Comparison of ENCODE assay signal across 12 cellular contexts in the genomic region with DNA sequence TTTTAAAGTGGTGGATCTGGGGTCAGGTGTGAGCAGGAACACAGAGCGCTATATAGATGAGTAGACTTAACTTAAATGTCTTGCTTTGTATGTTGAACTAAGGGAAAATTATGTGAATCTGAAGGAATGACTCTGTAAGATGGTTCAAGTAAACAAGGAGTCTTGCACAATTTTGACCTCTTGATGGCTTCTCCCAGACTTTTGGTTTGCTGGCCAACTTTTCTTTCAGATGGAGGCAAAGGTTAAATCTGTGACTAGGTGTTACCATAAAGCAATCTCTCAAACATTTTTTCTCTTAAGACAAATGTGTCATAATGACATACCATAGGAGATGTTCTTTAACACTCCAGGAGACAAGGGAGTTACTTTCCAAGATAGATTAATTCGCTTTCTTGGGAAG.
DNase-seq lines count a peak whose midpoint lies in the region; ATAC-seq and TF ChIP-seq lines count a peak whose summit lies in the region.
"Had no signal": no experiment of that assay in that cellular context is flagged by ENCODE, and none has a peak within 500 bp of the region (broad histone marks: within the 10 kb centered on the region; RNA-seq: fewer than 3 reads in every experiment).

No MANE protein-coding gene starts in this region.

- in situ Hi-C loops in mammary epithelial cell (cut with MboI; ENCODE audit: low sequenced_read_pairs in 2 of 2), result loop anchor here (25.0 kb wide), 2 partner anchors 207 to 857 kb away; no protein-coding TSS in a partner anchor

- no peak overlapping the region for H2AFZ ChIP-seq in mammary epithelial cell (ENCODE audit: low read depth, low read length)
- H2AFZ ChIP-seq: GM23338 had no signal

- H3K9ac ChIP-seq in mammary epithelial cell (ENCODE audit: insufficient read depth, low read length), result no peak overlapping the region

- no peaks in the 10 kb centered on the region for H4K20me1 ChIP-seq in mammary epithelial cell (ENCODE audit: insufficient read depth, low read length)

- H3K27ac ChIP-seq in mammary epithelial cell (ENCODE audit: insufficient read depth, low read depth, low read length), result no peak overlapping the region
- H3K27ac ChIP-seq in CD4-positive, alpha-beta T cell (ENCODE audit: low read depth, low read length), result no peak overlapping the region
- H3K27ac ChIP-seq in CD4-positive, alpha-beta memory T cell (ENCODE audit: low read depth, low read length), result no peak overlapping the region
- H3K27ac ChIP-seq: 22Rv1 had no signal

- H3K4me1 Mint-ChIP-seq in MCF 10A (ENCODE audit: insufficient read depth, unreplicated experiment), result no peaks in the 10 kb centered on the region
- no peaks in the 10 kb centered on the region for H3K4me1 Mint-ChIP-seq in CD4-positive, alpha-beta T cell (ENCODE audit: low read depth)
- H3K4me1 Mint-ChIP-seq in CD4-positive, alpha-beta memory T cell, result no peaks in the 10 kb centered on the region
- H3K4me1 Mint-ChIP-seq: CD14-positive monocyte, GM23338 had no signal

- POLR2A ChIA-PET in MCF 10A (lab: Yijun Ruan, JAX), result interaction anchor here (0.6 to 1.5 kb wide), 3 partner anchors 173 to 233 kb away, joined by 3 to 4 read pairs (median 4); partner anchors contain the start of gene ISOC1
- POLR2A ChIA-PET in CD4-positive, alpha-beta T cell (lab: Charles Lee), result no interaction called here
- POLR2A ChIA-PET in CD4-positive, alpha-beta memory T cell (lab: Charles Lee; ENCODE audit: partially characterized antibody), result no interaction called here

- no peaks in the 10 kb centered on the region for H3K9me3 Mint-ChIP-seq in MCF 10A (ENCODE audit: unreplicated experiment)
- no peaks in the 10 kb centered on the region for H3K9me3 Mint-ChIP-seq in CD4-positive, alpha-beta T cell
- H3K9me3 Mint-ChIP-seq in CD4-positive, alpha-beta memory T cell, result no peaks in the 10 kb centered on the region
- H3K9me3 Mint-ChIP-seq: CD14-positive monocyte, GM23338 had no signal

- CTCF ChIA-PET in MCF 10A (lab: Yijun Ruan, JAX), result interaction anchor here (0.6 to 3.5 kb wide), 22 partner anchors 8 to 902 kb away, joined by 3 to 41 read pairs (median 4); partner anchors contain the start of gene ISOC1
- CTCF ChIA-PET in mammary epithelial cell (lab: Charles Lee; ENCODE audit: low non-redundant PET), result no interaction called here
- CTCF ChIA-PET in CD4-positive, alpha-beta T cell (lab: Charles Lee), result no interaction called here
- CTCF ChIA-PET in CD4-positive, alpha-beta memory T cell (lab: Charles Lee; ENCODE audit: partially characterized antibody), result interaction anchor here (1.1 to 3.4 kb wide), 8 partner anchors 9 to 867 kb away, joined by 3 to 28 read pairs (median 8); partner anchors contain the start of gene ISOC1

- DNase-seq in MCF 10A (ENCODE audit: unreplicated experiment) (peak; percentile 11), mammary epithelial cell (no peak), choroid plexus epithelial cell (ENCODE audit: low read depth) (peak; percentile 48), foreskin fibroblast (peak; percentile 12 to 54), skeletal muscle cell (ENCODE audit: low read depth) (peak; percentile 27), NCI-H2107 treated with DMSO at 0.1 percent for 48 hours (lab: John Stamatoyannopoulos, UW; ENCODE audit: unreplicated experiment) (no peak)
- DNase-seq in CD4-positive, alpha-beta T cell, result no peak
- no peak for DNase-seq in CD4-positive, alpha-beta memory T cell
- DNase-seq: DMS79 had no signal

- H3K4me3 ChIP-seq in mammary epithelial cell (replicated peaks in 1 of 3; ENCODE audit: insufficient read depth in 1 of 3, low read depth in 2 of 3, low read length in 3 of 3) (no peak overlapping the region), choroid plexus epithelial cell (ENCODE audit: low read depth, low read length) (no peak overlapping the region), foreskin fibroblast (ENCODE audit: low read depth in 1 of 2, low read length in 2 of 2) (no peak overlapping the region), skeletal muscle cell (ENCODE audit: low read depth, low read length) (no peak overlapping the region)
- H3K4me3 ChIP-seq in CD4-positive, alpha-beta memory T cell (ENCODE audit: low read length in 2 of 2), result no peak overlapping the region
- H3K4me3 ChIP-seq: GM23338 had no signal

- ATAC-seq in CD4-positive, alpha-beta T cell (ENCODE audit: poor library complexity), result no peak

- H3K4me2 ChIP-seq in mammary epithelial cell (ENCODE audit: insufficient read depth, low read depth, low read length), result no peak overlapping the region
- H3K4me2 ChIP-seq: GM23338 had no signal

- H3K9me3 ChIP-seq in mammary epithelial cell (replicated peaks; ENCODE audit: insufficient read depth, low read length), result no peaks in the 10 kb centered on the region
- H3K9me3 ChIP-seq in CD4-positive, alpha-beta T cell (ENCODE audit: control insufficient read depth, low read length), result no peaks in the 10 kb centered on the region
- H3K9me3 ChIP-seq in CD4-positive, alpha-beta memory T cell (ENCODE audit: control insufficient read depth in 1 of 2, low read length in 2 of 2), result no peaks in the 10 kb centered on the region

- 55% methylated on average over 2 of the region's 2 CpGs for WGBS in mammary epithelial cell (ENCODE audit: low coverage, missing lambda C conversion rate)

- H3K36me3 Mint-ChIP-seq in MCF 10A (ENCODE audit: insufficient read depth, unreplicated experiment), result no peaks in the 10 kb centered on the region
- H3K36me3 Mint-ChIP-seq in CD4-positive, alpha-beta T cell (ENCODE audit: low read depth), result no peaks in the 10 kb centered on the region
- H3K36me3 Mint-ChIP-seq in CD4-positive, alpha-beta memory T cell, result no peaks in the 10 kb centered on the region
- H3K36me3 Mint-ChIP-seq: CD14-positive monocyte had no signal

- no peaks in the 10 kb centered on the region for H3K27me3 Mint-ChIP-seq in MCF 10A (ENCODE audit: insufficient read depth, unreplicated experiment)
- H3K27me3 Mint-ChIP-seq in CD4-positive, alpha-beta T cell, result peaks cover 3% of the 10 kb centered on the region
- peaks cover 0 to 2% of the 10 kb centered on the region in 2 donors for H3K27me3 Mint-ChIP-seq in CD4-positive, alpha-beta memory T cell

- H3K79me2 ChIP-seq in mammary epithelial cell (ENCODE audit: insufficient read depth, low read length), result no peaks in the 10 kb centered on the region

- intact Hi-C loops in MCF 10A (cut with micrococcal nuclease), result loop anchor here (1.0 to 10.0 kb wide), 7 partner anchors 148 to 950 kb away; partner anchors contain the start of gene ISOC1
- intact Hi-C loops in mammary epithelial cell (cut with micrococcal nuclease), result loop anchor here (1.0 to 5.0 kb wide), 5 partner anchors 148 to 863 kb away; partner anchors contain the start of gene ISOC1
- intact Hi-C loops in CD4-positive, alpha-beta T cell (cut with DNase I, micrococcal nuclease), result loop anchor here (2.0 kb wide), 3 partner anchors 228 to 948 kb away; no protein-coding TSS in a partner anchor
- intact Hi-C loops in CD4-positive, alpha-beta memory T cell (cut with micrococcal nuclease), result loop anchor here (1.0 to 2.0 kb wide), 5 partner anchors 189 to 947 kb away; partner anchors contain the start of gene ISOC1

- no peak overlapping the region for H3K27ac Mint-ChIP-seq in MCF 10A (ENCODE audit: low read depth, unreplicated experiment)
- H3K27ac Mint-ChIP-seq in CD4-positive, alpha-beta T cell, result no peak overlapping the region
- H3K27ac Mint-ChIP-seq in CD4-positive, alpha-beta memory T cell, result no peak overlapping the region
- H3K27ac Mint-ChIP-seq: CD14-positive monocyte, GM23338 had no signal

- BruUV-seq in MCF 10A (replicated peaks; lab: Mats Ljungman, UMichigan) (no TSS peak), mammary epithelial cell (replicated peaks; lab: Mats Ljungman, UMichigan) (no TSS peak)

- H3K36me3 ChIP-seq in mammary epithelial cell (ENCODE audit: insufficient read depth, low read length), result no peaks in the 10 kb centered on the region
- no peaks in the 10 kb centered on the region for H3K36me3 ChIP-seq in CD4-positive, alpha-beta memory T cell (ENCODE audit: insufficient read depth, low read length)

- TF ChIP-seq CTCF in MCF 10A (IDR thresholded peaks at IDR 0.05; ENCODE audit: unreplicated experiment) (no peak), mammary epithelial cell (conservative IDR thresholded peaks at IDR 0.05 in 1 of 2, IDR thresholded peaks at IDR 0.05 in 1 of 2; ENCODE audit: extremely low read depth in 1 of 2, insufficient read depth in 1 of 2, low read depth in 1 of 2, low read length in 2 of 2) (no peak), choroid plexus epithelial cell (conservative IDR thresholded peaks at IDR 0.05; ENCODE audit: low read depth, low read length) (no peak), foreskin fibroblast (IDR thresholded peaks at IDR 0.05; ENCODE audit: low read depth, low read length) (no peak)
- TF ChIP-seq CTCF in CD4-positive, alpha-beta T cell (IDR thresholded peaks at IDR 0.05), result no peak

- dilution Hi-C loops in mammary epithelial cell (cut with HindIII; ENCODE audit: low sequenced_read_pairs), result no loop called here

- no peak overlapping the region for H3K4me3 Mint-ChIP-seq in MCF 10A (ENCODE audit: unreplicated experiment)
- no peak overlapping the region for H3K4me3 Mint-ChIP-seq in CD4-positive, alpha-beta T cell
- H3K4me3 Mint-ChIP-seq in CD4-positive, alpha-beta memory T cell, result no peak overlapping the region
- H3K4me3 Mint-ChIP-seq: CD14-positive monocyte, GM23338 had no signal

- H3K27me3 ChIP-seq in mammary epithelial cell (ENCODE audit: insufficient read depth, low read length), result peaks cover 3% of the 10 kb centered on the region
- H3K27me3 ChIP-seq in CD4-positive, alpha-beta T cell (ENCODE audit: control insufficient read depth, insufficient read depth, low read length), result no peaks in the 10 kb centered on the region
- no peaks in the 10 kb centered on the region for H3K27me3 ChIP-seq in CD4-positive, alpha-beta memory T cell (ENCODE audit: insufficient read depth, low read length)

- H3K4me1 ChIP-seq in mammary epithelial cell (ENCODE audit: insufficient read depth, low read length), result no peaks in the 10 kb centered on the region
- no peaks in the 10 kb centered on the region for H3K4me1 ChIP-seq in CD4-positive, alpha-beta memory T cell (ENCODE audit: insufficient read depth, low read length)

Comparison
In these comparisons a context has a peak if more than half of its experiments do, and no peak if none do; other contexts are left out.
1. DNase-seq: peak in MCF 10A (single experiment), choroid plexus epithelial cell (single experiment), foreskin fibroblast (2 of 2) and skeletal muscle cell (single experiment); none in mammary epithelial cell (single experiment), CD4-positive, alpha-beta T cell (0 of 10), CD4-positive, alpha-beta memory T cell (0 of 5) and NCI-H2107 treated with DMSO at 0.1 percent for 48 hours (single experiment).
2. CTCF ChIA-PET loops: an anchor here in MCF 10A (0.6 to 3.5 kb wide) and CD4-positive, alpha-beta memory T cell (1.1 to 3.4 kb wide); none called in mammary epithelial cell and CD4-positive, alpha-beta T cell.